In the genomic region with DNA sequence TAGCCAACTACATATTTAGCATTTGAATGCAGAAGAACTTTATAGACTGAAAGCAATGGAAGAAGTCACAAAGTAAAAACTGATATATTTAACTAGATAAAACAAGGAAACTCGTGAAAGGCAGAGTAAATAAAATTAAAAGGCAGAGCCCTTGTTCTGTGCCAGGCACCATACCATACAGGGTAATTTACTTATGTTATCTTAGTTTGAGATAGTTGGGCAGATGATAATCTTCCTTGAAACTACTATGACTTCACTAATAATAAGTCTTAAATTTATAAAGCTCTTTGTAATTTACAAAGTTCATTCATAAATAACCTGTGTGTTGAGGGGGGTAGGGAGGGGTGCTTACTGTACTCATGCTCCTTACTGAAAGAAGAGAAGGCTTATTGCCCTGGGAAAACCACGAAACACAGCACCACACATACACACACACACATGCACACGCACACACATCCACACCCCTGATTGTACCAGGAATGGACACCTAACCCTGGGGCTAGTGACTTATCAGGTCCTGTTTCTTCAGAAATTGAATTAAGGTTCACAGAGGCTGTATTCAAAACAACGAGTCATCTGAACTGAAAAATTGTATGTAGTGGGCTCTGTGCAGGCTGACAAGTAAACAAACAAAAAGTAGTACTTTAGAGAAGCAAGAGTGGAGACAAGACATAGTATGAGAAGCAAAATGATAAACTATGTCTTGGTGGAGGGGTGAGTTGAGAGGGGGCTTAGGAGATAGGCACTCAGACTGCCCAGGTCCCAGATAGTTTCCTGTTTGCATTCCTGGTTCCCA, we compare ENCODE assay signal across 10 cellular contexts. TPM values are rescaled to one million over a fixed set of nuclear protein-coding genes. Genes with fewer than 3 reads are reported as not detected.
DNase-seq lines count a peak whose midpoint lies in the region; ATAC-seq, FAIRE-seq and TF ChIP-seq lines count a peak whose summit lies in the region.
"Had no signal": no experiment of that assay in that cellular context is flagged by ENCODE, and none has a peak within 500 bp of the region (broad histone marks: within the 10 kb centered on the region; RNA-seq: fewer than 3 reads in every experiment).

No MANE protein-coding gene starts in this region.

- H2AFZ ChIP-seq in endothelial cell of umbilical vein (ENCODE audit: low read depth, low read length): no peak overlapping the region

- FAIRE-seq in endothelial cell of umbilical vein (lab: Jason Lieb, UNC): no peak

- no peak overlapping the region for H3K4me3 ChIP-seq in endothelial cell of umbilical vein (replicated peaks in 1 of 3; ENCODE audit: insufficient read depth in 1 of 3, low read depth in 1 of 3, low read length in 3 of 3)
- H3K4me3 ChIP-seq: upper lobe of left lung had no signal

- H3K9me1 ChIP-seq in endothelial cell of umbilical vein (replicated peaks; ENCODE audit: control insufficient read depth, extremely low read depth, insufficient read depth, low read length): no peaks in the 10 kb centered on the region

- peaks cover 15% of the 10 kb centered on the region for H3K4me1 ChIP-seq in endothelial cell of umbilical vein (ENCODE audit: control insufficient read depth, extremely low read depth, insufficient read depth, low read length)

- H3K36me3 Mint-ChIP-seq in osteocyte (ENCODE audit: unreplicated experiment) (peaks cover 1% of the 10 kb centered on the region), natural killer cell (no peaks in the 10 kb centered on the region)
- H3K36me3 Mint-ChIP-seq in T-helper 2 cell treated with Interferon-gamma antibody and Interleukin-4, amounts not matched to agents 5 μg/mL and 100 μg/mL, for 36 hours (ENCODE audit: low read depth): peaks cover 6% of the 10 kb centered on the region

- H3K4me3 Mint-ChIP-seq in osteocyte (ENCODE audit: unreplicated experiment) (no peak overlapping the region), natural killer cell (no peak overlapping the region)
- H3K4me3 Mint-ChIP-seq in T-helper 2 cell treated with Interferon-gamma antibody and Interleukin-4, amounts not matched to agents 5 μg/mL and 100 μg/mL, for 36 hours: no peak overlapping the region

- TF ChIP-seq CTCF in endothelial cell of umbilical vein (IDR thresholded peaks at IDR 0.05; ENCODE audit: extremely low read depth in 1 of 2, insufficient read depth in 1 of 2, low read depth in 1 of 2, low read length in 2 of 2) (no peak), osteocyte (IDR thresholded peaks at IDR 0.05) (no peak), natural killer cell (IDR thresholded peaks at IDR 0.05) (no peak)

- H3K36me3 ChIP-seq in endothelial cell of umbilical vein (ENCODE audit: control insufficient read depth in 2 of 2, extremely low read depth in 1 of 2, insufficient read depth in 2 of 2, low read length in 2 of 2): no peaks in the 10 kb centered on the region
- H3K36me3 ChIP-seq: upper lobe of left lung had no signal

- no TSS peak for BruUV-seq in endothelial cell of umbilical vein (replicated peaks; lab: Mats Ljungman, UMichigan)

- no peaks in the 10 kb centered on the region for H3K27me3 ChIP-seq in endothelial cell of umbilical vein (ENCODE audit: control insufficient read depth in 2 of 2, insufficient read depth in 2 of 2, low read length in 2 of 2)
- H3K27me3 ChIP-seq: upper lobe of left lung had no signal

- H3K9me3 ChIP-seq in endothelial cell of umbilical vein (replicated peaks; ENCODE audit: control insufficient read depth, insufficient read depth, low read length): no peaks in the 10 kb centered on the region
- H3K9me3 ChIP-seq: upper lobe of left lung had no signal

- CTCF ChIA-PET in endothelial cell of umbilical vein (lab: Charles Lee): no interaction called here

- H3K4me2 ChIP-seq in endothelial cell of umbilical vein (ENCODE audit: insufficient read depth, low read length): no peak overlapping the region

- no peak overlapping the region for H3K27ac ChIP-seq in endothelial cell of umbilical vein (ENCODE audit: insufficient read depth, low read depth, low read length)

- dilution Hi-C loops in endothelial cell of umbilical vein (cut with MboI; ENCODE audit: extremely low pct_ligation_motif_present, low sequenced_read_pairs): no loop called here

- intact Hi-C loops in endothelial cell of umbilical vein (cut with micrococcal nuclease) (loop anchor here (2.0 kb wide), 1 partner anchor 37 kb away; a partner anchor contains a TSS), natural killer cell (cut with micrococcal nuclease) (no loop called here)

- H3K9ac ChIP-seq in endothelial cell of umbilical vein (replicated peaks; ENCODE audit: extremely low read depth, insufficient read depth, low read length): no peak overlapping the region

- H3K27ac Mint-ChIP-seq in osteocyte (ENCODE audit: unreplicated experiment): peak overlapping the region; percentile 27
- H3K27ac Mint-ChIP-seq in natural killer cell: no peak overlapping the region
- H3K27ac Mint-ChIP-seq in T-helper 2 cell treated with Interferon-gamma antibody and Interleukin-4, amounts not matched to agents 5 μg/mL and 100 μg/mL, for 36 hours: no peak overlapping the region

- H3K9me3 Mint-ChIP-seq in osteocyte (ENCODE audit: unreplicated experiment) (no peaks in the 10 kb centered on the region), natural killer cell (no peaks in the 10 kb centered on the region)
- H3K9me3 Mint-ChIP-seq in T-helper 2 cell treated with Interferon-gamma antibody and Interleukin-4, amounts not matched to agents 5 μg/mL and 100 μg/mL, for 36 hours: no peaks in the 10 kb centered on the region

- TF ChIP-seq POLR2A in endothelial cell of umbilical vein (IDR thresholded peaks at IDR 0.05; ENCODE audit: low read depth, low read length): no peak

- H4K20me1 ChIP-seq in endothelial cell of umbilical vein (replicated peaks; ENCODE audit: control insufficient read depth, extremely low read depth, insufficient read depth, low read length): peaks cover 21% of the 10 kb centered on the region

- peak; percentile 38 for DNase-seq in EL
- DNase-seq in NCI-H69 (lab: John Stamatoyannopoulos, UW): peak; percentile 3
- DNase-seq in endothelial cell of umbilical vein (ENCODE audit: low read depth, low spot score): peak; percentile 65
- no peak for DNase-seq in osteocyte (ENCODE audit: extremely low spot score, unreplicated experiment)
- no peak for DNase-seq in natural killer cell
- no peak for DNase-seq in DMS79 (lab: John Stamatoyannopoulos, UW)
- no peak for DNase-seq in T-helper 2 cell treated with Interferon-gamma antibody and Interleukin-4, amounts not matched to agents 5 μg/mL and 100 μg/mL, for 36 hours (ENCODE audit: low spot score)
- DNase-seq in GM03348 (ENCODE audit: low spot score): no peak
- DNase-seq: left cardiac atrium, upper lobe of left lung had no signal

- H3K27me3 Mint-ChIP-seq in osteocyte (ENCODE audit: unreplicated experiment) (no peaks in the 10 kb centered on the region), natural killer cell (ENCODE audit: low read depth in 2 of 2) (no peaks in the 10 kb centered on the region)
- no peaks in the 10 kb centered on the region for H3K27me3 Mint-ChIP-seq in T-helper 2 cell treated with Interferon-gamma antibody and Interleukin-4, amounts not matched to agents 5 μg/mL and 100 μg/mL, for 36 hours (ENCODE audit: low read depth)

- peaks cover 97% of the 10 kb centered on the region for H3K79me2 ChIP-seq in endothelial cell of umbilical vein (ENCODE audit: control insufficient read depth, insufficient read depth, low read length)

- H3K4me1 Mint-ChIP-seq in osteocyte (ENCODE audit: unreplicated experiment) (peaks cover 38% of the 10 kb centered on the region), natural killer cell (peaks cover 83 to 87% of the 10 kb centered on the region in 2 donors)
- peaks cover 34% of the 10 kb centered on the region for H3K4me1 Mint-ChIP-seq in T-helper 2 cell treated with Interferon-gamma antibody and Interleukin-4, amounts not matched to agents 5 μg/mL and 100 μg/mL, for 36 hours (ENCODE audit: low read depth)

- no peak for ATAC-seq in natural killer cell
- ATAC-seq: left cardiac atrium had no signal

- POLR2A ChIA-PET in endothelial cell of umbilical vein (lab: Charles Lee): no interaction called here

TF ChIP-seq in endothelial cell of umbilical vein, 7 proteins besides CTCF, POLR2A, EP300 and RAD21:
- TF ChIP-seq POLR2AphosphoS5 (IDR thresholded peaks at IDR 0.05; ENCODE audit: insufficient read depth, low read depth, low read length) (no peak), GATA2 (IDR thresholded peaks at IDR 0.05; ENCODE audit: insufficient read depth, insufficient read length, low read depth, low read length) (no peak), JUN (IDR thresholded peaks at IDR 0.05; ENCODE audit: borderline replicate concordance, insufficient read depth, insufficient read length, low read depth) (no peak), EZH2 (IDR thresholded peaks at IDR 0.05; ENCODE audit: borderline replicate concordance, low read depth, low read length, severe bottlenecking) (no peak), FOS (IDR thresholded peaks at IDR 0.05; ENCODE audit: borderline replicate concordance, insufficient read depth, low read length) (no peak), MYC (IDR thresholded peaks at IDR 0.05; ENCODE audit: low read depth, low read length) (no peak)
- TF ChIP-seq, protein P1, sequence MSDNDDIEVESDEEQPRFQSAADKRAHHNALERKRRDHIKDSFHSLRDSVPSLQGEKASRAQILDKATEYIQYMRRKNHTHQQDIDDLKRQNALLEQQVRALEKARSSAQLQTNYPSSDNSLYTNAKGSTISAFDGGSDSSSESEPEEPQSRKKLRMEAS (IDR thresholded peaks at IDR 0.05; ENCODE audit: insufficient read depth, insufficient read length): no peak
TF ChIP-seq in endothelial cell of umbilical vein: peak in this region for 0.

RNA-seq across cellular contexts. Expression of a gene that starts 38.1 kb away (rescaled TPM):
- 69.2 and 87.9 TPM in 2 replicates for total RNA-seq in endothelial cell of umbilical vein
- 106 and 118 TPM in 2 replicates for polyA plus RNA-seq in endothelial cell of umbilical vein
- polyA plus RNA-seq in endothelial cell of umbilical vein (2011; cell fraction: cytosol; rRNA removed): 74.6 and 76.4 TPM in 2 replicates
- 74.6 and 78.2 TPM in 2 replicates for polyA plus RNA-seq in endothelial cell of umbilical vein (2011; cell fraction: nucleus; rRNA removed)
- polyA plus RNA-seq in endothelial cell of umbilical vein (2012): 59.1 and 78.6 TPM in 2 replicates
- polyA minus RNA-seq in endothelial cell of umbilical vein: 200 and 250 TPM in 2 replicates
- 116 TPM for polyA minus RNA-seq in endothelial cell of umbilical vein (2011; cell fraction: cytosol; rRNA and poly(A)+ RNA removed)
- 83.4 and 129 TPM in 2 replicates for polyA minus RNA-seq in endothelial cell of umbilical vein (2011; cell fraction: nucleus; rRNA and poly(A)+ RNA removed)
- 51.2 and 55.1 TPM in 2 replicates for total RNA-seq in osteocyte
- total RNA-seq in natural killer cell: 10 to 100 TPM; 65.0 to 71.6 (median 67.3) TPM

Comparison
In these comparisons a context has a peak if more than half of its experiments do, and no peak if none do; other contexts are left out.
1. DNase-seq: peak in EL (single experiment), NCI-H69 (single experiment) and endothelial cell of umbilical vein (single experiment); none in osteocyte (single experiment), natural killer cell (single experiment), DMS79 (single experiment), T-helper 2 cell treated with Interferon-gamma antibody and Interleukin-4, amounts not matched to agents 5 μg/mL and 100 μg/mL, for 36 hours (single experiment) and GM03348 (single experiment).